ENCODE assay signal across 8 cellular contexts in the genomic region with DNA sequence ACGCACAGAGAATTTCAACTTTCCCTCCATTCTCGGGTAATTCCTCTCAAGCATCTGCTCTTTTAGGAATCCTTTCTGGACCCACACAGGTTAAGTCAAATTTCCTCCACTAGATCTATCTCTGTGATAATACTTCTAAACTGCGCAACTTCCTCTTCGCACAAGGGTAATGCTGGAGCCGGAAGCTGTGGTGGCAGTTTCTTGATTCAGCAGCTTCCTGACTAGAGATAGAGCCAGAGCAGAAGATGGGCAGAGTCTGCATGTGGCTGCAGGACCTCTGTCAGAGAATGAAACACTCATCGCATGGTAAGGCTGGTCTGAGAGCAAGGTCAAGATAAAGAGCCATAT. TPM values are rescaled to one million over a fixed set of nuclear protein-coding genes. Genes with fewer than 3 reads are reported as not detected.
A peak's percentile ranks its signal among the peaks of the same experiment; 100 is the strongest.
DNase-seq lines count a peak whose midpoint lies in the region; ATAC-seq and TF ChIP-seq lines count a peak whose summit lies in the region.

No MANE protein-coding gene starts in this region.

- TF ChIP-seq CTCF in left ventricle myocardium inferior (IDR thresholded peaks at IDR 0.05; ENCODE audit: borderline replicate concordance) = no peak
- no peak for TF ChIP-seq CTCF in nephron progenitor cell (IDR thresholded peaks at IDR 0.05)

- H3K4me1 Mint-ChIP-seq in activated CD4-positive, alpha-beta memory T cell treated with anti-CD3 and anti-CD28 coated beads for 36 hours (ENCODE audit: low read depth) = peaks cover 56% of the 10 kb centered on the region
- H3K4me1 Mint-ChIP-seq in nephron progenitor cell = no peaks in the 10 kb centered on the region

- H3K4me1 ChIP-seq in left ventricle myocardium inferior = no peaks in the 10 kb centered on the region

- no peaks in the 10 kb centered on the region for H3K36me3 ChIP-seq in left ventricle myocardium inferior

- H3K9me3 ChIP-seq in left ventricle myocardium inferior (replicated peaks) = no peaks in the 10 kb centered on the region

- peak overlapping the region; percentile 9 for H3K4me3 ChIP-seq in left ventricle myocardium inferior

- peak; percentile 85 for ATAC-seq in GM19463 (IDR thresholded peaks at IDR 0.05; ENCODE audit: unreplicated experiment)
- ATAC-seq in HG03565 (IDR thresholded peaks at IDR 0.05; ENCODE audit: unreplicated experiment) = peak; percentile 82
- no peak for ATAC-seq in SK-N-SH treated with all-trans-retinoic acid at 6 μM for 48 hours

- peak; percentile 74 for DNase-seq in Ammon's horn (ENCODE audit: low spot score)
- DNase-seq in activated CD4-positive, alpha-beta memory T cell treated with anti-CD3 and anti-CD28 coated beads for 36 hours = peak; percentile 90
- peak; percentile 34 for DNase-seq in left ventricle myocardium inferior
- DNase-seq in stimulated activated CD8-positive, alpha-beta memory T cell treated with anti-CD3 and anti-CD28 coated beads, Interleukin-4, amount 100 ng/mL, for 24 hours (ENCODE audit: low read depth) = peak; percentile 55
- DNase-seq in nephron progenitor cell = no peak

- H3K9me3 Mint-ChIP-seq in activated CD4-positive, alpha-beta memory T cell treated with anti-CD3 and anti-CD28 coated beads for 36 hours = no peaks in the 10 kb centered on the region
- peaks cover 5% of the 10 kb centered on the region for H3K9me3 Mint-ChIP-seq in nephron progenitor cell

- intact Hi-C loops in activated CD4-positive, alpha-beta memory T cell treated with anti-CD3 and anti-CD28 coated beads for 36 hours (cut with micrococcal nuclease) = loop anchor here (1.0 to 10.0 kb wide), 9 partner anchors 28 to 852 kb away; a partner anchor contains a TSS
- intact Hi-C loops in left ventricle myocardium inferior (cut with micrococcal nuclease) = no loop called here

- H3K27me3 ChIP-seq in left ventricle myocardium inferior (ENCODE audit: low read depth) = no peaks in the 10 kb centered on the region

- H3K36me3 Mint-ChIP-seq in activated CD4-positive, alpha-beta memory T cell treated with anti-CD3 and anti-CD28 coated beads for 36 hours = peaks cover 11% of the 10 kb centered on the region
- H3K36me3 Mint-ChIP-seq in nephron progenitor cell (ENCODE audit: low read depth) = no peaks in the 10 kb centered on the region

- H3K27me3 Mint-ChIP-seq in activated CD4-positive, alpha-beta memory T cell treated with anti-CD3 and anti-CD28 coated beads for 36 hours = no peaks in the 10 kb centered on the region
- H3K27me3 Mint-ChIP-seq in nephron progenitor cell (ENCODE audit: low read depth, poor library complexity) = peaks cover 3% of the 10 kb centered on the region

- peak overlapping the region; percentile 96 for H3K27ac Mint-ChIP-seq in activated CD4-positive, alpha-beta memory T cell treated with anti-CD3 and anti-CD28 coated beads for 36 hours
- no peak overlapping the region for H3K27ac Mint-ChIP-seq in nephron progenitor cell

- H3K4me3 Mint-ChIP-seq in activated CD4-positive, alpha-beta memory T cell treated with anti-CD3 and anti-CD28 coated beads for 36 hours = peak overlapping the region; percentile 87
- H3K4me3 Mint-ChIP-seq in nephron progenitor cell = no peak overlapping the region

- peak overlapping the region; percentile 42 for H3K27ac ChIP-seq in left ventricle myocardium inferior (replicated peaks)

- CTCF ChIA-PET in activated CD4-positive, alpha-beta memory T cell treated with anti-CD3 and anti-CD28 coated beads for 36 hours (lab: Charles Lee) = interaction anchor here (0.6 to 3.9 kb wide), 6 partner anchors 11 to 164 kb away, joined by 3 to 27 read pairs (median 3); a partner anchor contains a TSS

- POLR2A ChIA-PET in activated CD4-positive, alpha-beta memory T cell treated with anti-CD3 and anti-CD28 coated beads for 36 hours (lab: Charles Lee) = interaction anchor here (0.8 to 5.7 kb wide), 19 partner anchors 8 to 142 kb away, joined by 3 to 73 read pairs (median 5); a partner anchor contains a TSS

TF ChIP-seq in SK-N-SH treated with all-trans-retinoic acid at 6 μM for 48 hours, 23 proteins besides CTCF, POLR2A, EP300 and RAD21:
- TF ChIP-seq ZNF8 (CRISPR knock-in tag; IDR thresholded peaks at IDR 0.05) (no peak), ZNF565 (CRISPR knock-in tag; conservative IDR thresholded peaks at IDR 0.05; ENCODE audit: low read depth) (no peak), PPARA (CRISPR knock-in tag; IDR thresholded peaks at IDR 0.05; ENCODE audit: borderline replicate concordance) (no peak), ESRRG (CRISPR knock-in tag; IDR thresholded peaks at IDR 0.05) (no peak), RARB (CRISPR knock-in tag; IDR thresholded peaks at IDR 0.05) (no peak), GLIS3 (CRISPR knock-in tag; IDR thresholded peaks at IDR 0.05) (no peak), ZFP3 (CRISPR knock-in tag; IDR thresholded peaks at IDR 0.05) (no peak), CSDC2 (CRISPR knock-in tag; IDR thresholded peaks at IDR 0.05) (no peak), TCF4 (CRISPR knock-in tag; IDR thresholded peaks at IDR 0.05; ENCODE audit: borderline replicate concordance) (no peak)
- TF ChIP-seq, protein P1, sequence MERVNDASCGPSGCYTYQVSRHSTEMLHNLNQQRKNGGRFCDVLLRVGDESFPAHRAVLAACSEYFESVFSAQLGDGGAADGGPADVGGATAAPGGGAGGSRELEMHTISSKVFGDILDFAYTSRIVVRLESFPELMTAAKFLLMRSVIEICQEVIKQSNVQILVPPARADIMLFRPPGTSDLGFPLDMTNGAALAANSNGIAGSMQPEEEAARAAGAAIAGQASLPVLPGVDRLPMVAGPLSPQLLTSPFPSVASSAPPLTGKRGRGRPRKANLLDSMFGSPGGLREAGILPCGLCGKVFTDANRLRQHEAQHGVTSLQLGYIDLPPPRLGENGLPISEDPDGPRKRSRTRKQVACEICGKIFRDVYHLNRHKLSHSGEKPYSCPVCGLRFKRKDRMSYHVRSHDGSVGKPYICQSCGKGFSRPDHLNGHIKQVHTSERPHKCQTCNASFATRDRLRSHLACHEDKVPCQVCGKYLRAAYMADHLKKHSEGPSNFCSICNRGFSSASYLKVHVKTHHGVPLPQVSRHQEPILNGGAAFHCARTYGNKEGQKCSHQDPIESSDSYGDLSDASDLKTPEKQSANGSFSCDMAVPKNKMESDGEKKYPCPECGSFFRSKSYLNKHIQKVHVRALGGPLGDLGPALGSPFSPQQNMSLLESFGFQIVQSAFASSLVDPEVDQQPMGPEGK (CRISPR knock-in tag; IDR thresholded peaks at IDR 0.05; ENCODE audit: borderline replicate concordance) = no peak
- TF ChIP-seq, protein P2, sequence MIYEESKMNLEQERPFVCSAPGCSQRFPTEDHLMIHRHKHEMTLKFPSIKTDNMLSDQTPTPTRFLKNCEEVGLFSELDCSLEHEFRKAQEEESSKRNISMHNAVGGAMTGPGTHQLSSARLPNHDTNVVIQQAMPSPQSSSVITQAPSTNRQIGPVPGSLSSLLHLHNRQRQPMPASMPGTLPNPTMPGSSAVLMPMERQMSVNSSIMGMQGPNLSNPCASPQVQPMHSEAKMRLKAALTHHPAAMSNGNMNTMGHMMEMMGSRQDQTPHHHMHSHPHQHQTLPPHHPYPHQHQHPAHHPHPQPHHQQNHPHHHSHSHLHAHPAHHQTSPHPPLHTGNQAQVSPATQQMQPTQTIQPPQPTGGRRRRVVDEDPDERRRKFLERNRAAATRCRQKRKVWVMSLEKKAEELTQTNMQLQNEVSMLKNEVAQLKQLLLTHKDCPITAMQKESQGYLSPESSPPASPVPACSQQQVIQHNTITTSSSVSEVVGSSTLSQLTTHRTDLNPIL (CRISPR knock-in tag; IDR thresholded peaks at IDR 0.05; ENCODE audit: low read depth) = no peak
- TF ChIP-seq, protein P3, sequence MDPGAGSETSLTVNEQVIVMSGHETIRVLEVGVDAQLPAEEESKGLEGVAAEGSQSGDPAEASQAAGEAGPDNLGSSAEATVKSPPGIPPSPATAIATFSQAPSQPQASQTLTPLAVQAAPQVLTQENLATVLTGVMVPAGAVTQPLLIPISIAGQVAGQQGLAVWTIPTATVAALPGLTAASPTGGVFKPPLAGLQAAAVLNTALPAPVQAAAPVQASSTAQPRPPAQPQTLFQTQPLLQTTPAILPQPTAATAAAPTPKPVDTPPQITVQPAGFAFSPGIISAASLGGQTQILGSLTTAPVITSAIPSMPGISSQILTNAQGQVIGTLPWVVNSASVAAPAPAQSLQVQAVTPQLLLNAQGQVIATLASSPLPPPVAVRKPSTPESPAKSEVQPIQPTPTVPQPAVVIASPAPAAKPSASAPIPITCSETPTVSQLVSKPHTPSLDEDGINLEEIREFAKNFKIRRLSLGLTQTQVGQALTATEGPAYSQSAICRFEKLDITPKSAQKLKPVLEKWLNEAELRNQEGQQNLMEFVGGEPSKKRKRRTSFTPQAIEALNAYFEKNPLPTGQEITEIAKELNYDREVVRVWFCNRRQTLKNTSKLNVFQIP (CRISPR knock-in tag; IDR thresholded peaks at IDR 0.05; ENCODE audit: borderline replicate concordance, low read depth) = no peak
- TF ChIP-seq, protein P4, sequence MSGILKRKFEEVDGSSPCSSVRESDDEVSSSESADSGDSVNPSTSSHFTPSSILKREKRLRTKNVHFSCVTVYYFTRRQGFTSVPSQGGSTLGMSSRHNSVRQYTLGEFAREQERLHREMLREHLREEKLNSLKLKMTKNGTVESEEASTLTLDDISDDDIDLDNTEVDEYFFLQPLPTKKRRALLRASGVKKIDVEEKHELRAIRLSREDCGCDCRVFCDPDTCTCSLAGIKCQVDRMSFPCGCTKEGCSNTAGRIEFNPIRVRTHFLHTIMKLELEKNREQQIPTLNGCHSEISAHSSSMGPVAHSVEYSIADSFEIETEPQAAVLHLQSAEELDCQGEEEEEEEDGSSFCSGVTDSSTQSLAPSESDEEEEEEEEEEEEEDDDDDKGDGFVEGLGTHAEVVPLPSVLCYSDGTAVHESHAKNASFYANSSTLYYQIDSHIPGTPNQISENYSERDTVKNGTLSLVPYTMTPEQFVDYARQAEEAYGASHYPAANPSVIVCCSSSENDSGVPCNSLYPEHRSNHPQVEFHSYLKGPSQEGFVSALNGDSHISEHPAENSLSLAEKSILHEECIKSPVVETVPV (CRISPR knock-in tag; IDR thresholded peaks at IDR 0.05) = no peak

RNA-seq across cellular contexts. Expression of a gene that starts 11.1 kb away (rescaled TPM):
- 100 to 1,000 TPM; 103 to 104 TPM for total RNA-seq in activated CD4-positive, alpha-beta memory T cell treated with anti-CD3 and anti-CD28 coated beads for 36 hours
- 10.3 TPM for total RNA-seq in left ventricle myocardium inferior
